In genomic region chr6:44387346-44388134, GRCh38 we compare ENCODE assay signal across 1 cellular context.
A peak's percentile ranks its signal among the peaks of the same experiment; 100 is the strongest.
TF ChIP-seq lines count a peak whose summit lies in the region.

CDC5L (plus strand) TSS chr6:44387706; CDS start chr6:44387824, 118 bp downstream.

TF ChIP-seq in K562, 482 proteins besides CTCF, POLR2A, EP300 and RAD21 (continued from another document and continues in another):
- TF ChIP-seq ZNF75A (CRISPR knock-in tag; IDR thresholded peaks at IDR 0.05) = no peak
- no peak for TF ChIP-seq MCM5 (IDR thresholded peaks at IDR 0.05; ENCODE audit: low read depth)
- no peak for TF ChIP-seq RAD51 (IDR thresholded peaks at IDR 0.05; ENCODE audit: borderline replicate concordance, low read depth)
- TF ChIP-seq HNRNPLL (IDR thresholded peaks at IDR 0.05; ENCODE audit: low read depth, low read length, poor library complexity, severe bottlenecking) = peak; percentile 74
- no peak for TF ChIP-seq ZNF445 (CRISPR knock-in tag; IDR thresholded peaks at IDR 0.05; ENCODE audit: low read depth)
- peak; percentile 36; the same call in 1 of the 2 replicates for TF ChIP-seq USF2 (CRISPR knock-in tag; IDR thresholded peaks at IDR 0.05)
- TF ChIP-seq ZNF695 (CRISPR knock-in tag; IDR thresholded peaks at IDR 0.05) = no peak
- no peak for TF ChIP-seq ZBTB1 (CRISPR knock-in tag; IDR thresholded peaks at IDR 0.05; ENCODE audit: borderline replicate concordance, low read depth)
- TF ChIP-seq ZNF280B (CRISPR knock-in tag; IDR thresholded peaks at IDR 0.05) = no peak
- no peak for TF ChIP-seq ZNF707 (CRISPR knock-in tag; conservative IDR thresholded peaks at IDR 0.05)
- no peak for TF ChIP-seq KAT8 (IDR thresholded peaks at IDR 0.05; ENCODE audit: low read depth)
- TF ChIP-seq HSF4 (CRISPR knock-in tag; IDR thresholded peaks at IDR 0.05; ENCODE audit: borderline replicate concordance) = no peak
- 0 out of 2 replicates have a peak, but pooled peaks have one; percentile 64 for TF ChIP-seq FOSL1 (tag; conservative IDR thresholded peaks at IDR 0.05)
- TF ChIP-seq ETV5 (CRISPR knock-in tag; IDR thresholded peaks at IDR 0.05; ENCODE audit: low read depth) = no peak; the same call in 1 of the 2 replicates
- TF ChIP-seq, protein P1, sequence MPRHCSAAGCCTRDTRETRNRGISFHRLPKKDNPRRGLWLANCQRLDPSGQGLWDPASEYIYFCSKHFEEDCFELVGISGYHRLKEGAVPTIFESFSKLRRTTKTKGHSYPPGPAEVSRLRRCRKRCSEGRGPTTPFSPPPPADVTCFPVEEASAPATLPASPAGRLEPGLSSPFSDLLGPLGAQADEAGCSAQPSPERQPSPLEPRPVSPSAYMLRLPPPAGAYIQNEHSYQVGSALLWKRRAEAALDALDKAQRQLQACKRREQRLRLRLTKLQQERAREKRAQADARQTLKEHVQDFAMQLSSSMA (CRISPR knock-in tag; IDR thresholded peaks at IDR 0.05) = no peak
- TF ChIP-seq, protein P2, sequence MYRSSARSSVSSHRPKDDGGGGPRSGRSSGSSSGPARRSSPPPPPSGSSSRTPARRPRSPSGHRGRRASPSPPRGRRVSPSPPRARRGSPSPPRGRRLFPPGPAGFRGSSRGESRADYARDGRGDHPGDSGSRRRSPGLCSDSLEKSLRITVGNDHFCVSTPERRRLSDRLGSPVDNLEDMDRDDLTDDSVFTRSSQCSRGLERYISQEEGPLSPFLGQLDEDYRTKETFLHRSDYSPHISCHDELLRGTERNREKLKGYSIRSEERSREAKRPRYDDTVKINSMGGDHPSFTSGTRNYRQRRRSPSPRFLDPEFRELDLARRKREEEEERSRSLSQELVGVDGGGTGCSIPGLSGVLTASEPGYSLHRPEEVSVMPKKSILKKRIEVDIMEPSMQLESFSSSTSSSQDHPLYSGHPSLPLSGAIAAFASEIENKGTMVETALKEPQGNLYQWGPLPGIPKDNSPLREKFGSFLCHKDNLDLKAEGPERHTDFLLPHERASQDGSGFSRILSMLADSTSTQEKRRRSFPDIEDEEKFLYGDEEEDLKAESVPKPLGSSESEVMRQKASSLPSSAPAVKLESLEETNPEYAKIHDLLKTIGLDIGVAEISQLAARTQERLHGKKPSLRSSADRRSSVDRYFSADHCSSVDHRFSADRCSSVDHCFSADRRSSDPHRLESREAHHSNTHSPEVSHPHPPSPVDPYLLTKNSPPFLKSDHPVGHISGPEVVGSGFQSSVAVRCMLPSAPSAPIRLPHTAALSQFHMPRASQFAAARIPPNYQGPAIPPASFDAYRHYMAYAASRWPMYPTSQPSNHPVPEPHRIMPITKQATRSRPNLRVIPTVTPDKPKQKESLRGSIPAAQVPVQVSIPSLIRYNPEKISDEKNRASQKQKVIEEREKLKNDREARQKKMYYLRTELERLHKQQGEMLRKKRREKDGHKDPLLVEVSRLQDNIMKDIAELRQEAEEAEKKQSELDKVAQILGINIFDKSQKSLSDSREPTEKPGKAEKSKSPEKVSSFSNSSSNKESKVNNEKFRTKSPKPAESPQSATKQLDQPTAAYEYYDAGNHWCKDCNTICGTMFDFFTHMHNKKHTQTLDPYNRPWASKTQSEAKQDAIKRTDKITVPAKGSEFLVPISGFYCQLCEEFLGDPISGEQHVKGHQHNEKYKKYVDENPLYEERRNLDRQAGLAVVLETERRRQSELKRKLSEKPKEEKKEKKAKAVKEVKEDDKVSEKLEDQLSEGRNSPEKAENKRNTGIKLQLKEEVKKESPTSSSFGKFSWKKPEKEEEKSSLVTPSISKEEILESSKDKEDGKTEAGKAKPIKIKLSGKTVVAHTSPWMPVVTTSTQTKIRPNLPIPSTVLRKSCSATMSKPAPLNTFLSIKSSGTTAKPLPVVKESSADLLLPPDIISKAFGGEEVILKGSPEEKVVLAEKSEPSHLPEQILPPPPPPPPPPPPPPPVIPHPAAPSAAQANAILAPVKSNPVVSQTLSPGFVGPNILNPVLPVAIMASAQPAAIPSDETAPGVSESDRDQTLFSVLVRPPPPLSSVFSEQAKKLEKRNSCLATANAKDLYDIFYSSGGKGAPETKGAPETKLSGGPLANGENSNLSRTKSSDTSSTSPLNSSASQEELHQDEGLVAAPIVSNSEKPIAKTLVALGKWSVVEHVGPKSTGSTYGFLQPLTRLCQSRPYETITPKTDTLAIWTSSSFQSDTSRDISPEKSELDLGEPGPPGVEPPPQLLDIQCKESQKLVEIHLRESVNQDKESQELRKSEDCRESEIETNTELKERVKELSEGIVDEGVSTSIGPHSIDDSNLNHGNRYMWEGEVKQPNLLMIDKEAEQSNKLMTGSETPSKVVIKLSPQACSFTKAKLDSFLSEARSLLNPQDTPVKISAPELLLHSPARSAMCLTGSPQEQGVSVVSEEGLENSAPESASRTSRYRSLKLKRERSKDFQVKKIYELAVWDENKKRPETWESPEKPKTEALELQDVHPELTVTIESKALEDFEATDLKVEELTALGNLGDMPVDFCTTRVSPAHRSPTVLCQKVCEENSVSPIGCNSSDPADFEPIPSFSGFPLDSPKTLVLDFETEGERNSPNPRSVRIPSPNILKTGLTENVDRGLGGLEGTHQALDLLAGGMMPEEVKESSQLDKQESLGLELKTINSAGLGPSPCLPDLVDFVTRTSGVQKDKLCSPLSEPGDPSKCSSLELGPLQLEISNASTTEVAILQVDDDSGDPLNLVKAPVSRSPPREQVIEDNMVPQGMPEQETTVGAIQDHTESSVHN (IDR thresholded peaks at IDR 0.05; ENCODE audit: borderline replicate concordance in 1 of 2, low read depth in 1 of 2) = no peak
- no peak for TF ChIP-seq HDAC6 (IDR thresholded peaks at IDR 0.05; ENCODE audit: low read depth, low read length)
- no peak for TF ChIP-seq CHD1 (IDR thresholded peaks at IDR 0.05; ENCODE audit: low read length)
- TF ChIP-seq HCFC1 (IDR thresholded peaks at IDR 0.05; ENCODE audit: low read depth, low read length) = peak; percentile 27; the same call in 1 of the 2 replicates
- no peak for TF ChIP-seq HLTF (IDR thresholded peaks at IDR 0.05)
- TF ChIP-seq ZNF449 (CRISPR knock-in tag; IDR thresholded peaks at IDR 0.05) = 0 out of 2 replicates have a peak, but pooled peaks have one; percentile 10
- TF ChIP-seq ARHGAP35 (IDR thresholded peaks at IDR 0.05; ENCODE audit: partially characterized antibody) = peak; percentile 99
- TF ChIP-seq RUNX1 (IDR thresholded peaks at IDR 0.05; ENCODE audit: low read depth) = no peak
- TF ChIP-seq, protein P3, sequence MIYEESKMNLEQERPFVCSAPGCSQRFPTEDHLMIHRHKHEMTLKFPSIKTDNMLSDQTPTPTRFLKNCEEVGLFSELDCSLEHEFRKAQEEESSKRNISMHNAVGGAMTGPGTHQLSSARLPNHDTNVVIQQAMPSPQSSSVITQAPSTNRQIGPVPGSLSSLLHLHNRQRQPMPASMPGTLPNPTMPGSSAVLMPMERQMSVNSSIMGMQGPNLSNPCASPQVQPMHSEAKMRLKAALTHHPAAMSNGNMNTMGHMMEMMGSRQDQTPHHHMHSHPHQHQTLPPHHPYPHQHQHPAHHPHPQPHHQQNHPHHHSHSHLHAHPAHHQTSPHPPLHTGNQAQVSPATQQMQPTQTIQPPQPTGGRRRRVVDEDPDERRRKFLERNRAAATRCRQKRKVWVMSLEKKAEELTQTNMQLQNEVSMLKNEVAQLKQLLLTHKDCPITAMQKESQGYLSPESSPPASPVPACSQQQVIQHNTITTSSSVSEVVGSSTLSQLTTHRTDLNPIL (CRISPR knock-in tag; IDR thresholded peaks at IDR 0.05) = no peak
- peak; percentile 66; the same call in 1 of the 2 replicates for TF ChIP-seq TARDBP (IDR thresholded peaks at IDR 0.05)
- TF ChIP-seq, protein P4, sequence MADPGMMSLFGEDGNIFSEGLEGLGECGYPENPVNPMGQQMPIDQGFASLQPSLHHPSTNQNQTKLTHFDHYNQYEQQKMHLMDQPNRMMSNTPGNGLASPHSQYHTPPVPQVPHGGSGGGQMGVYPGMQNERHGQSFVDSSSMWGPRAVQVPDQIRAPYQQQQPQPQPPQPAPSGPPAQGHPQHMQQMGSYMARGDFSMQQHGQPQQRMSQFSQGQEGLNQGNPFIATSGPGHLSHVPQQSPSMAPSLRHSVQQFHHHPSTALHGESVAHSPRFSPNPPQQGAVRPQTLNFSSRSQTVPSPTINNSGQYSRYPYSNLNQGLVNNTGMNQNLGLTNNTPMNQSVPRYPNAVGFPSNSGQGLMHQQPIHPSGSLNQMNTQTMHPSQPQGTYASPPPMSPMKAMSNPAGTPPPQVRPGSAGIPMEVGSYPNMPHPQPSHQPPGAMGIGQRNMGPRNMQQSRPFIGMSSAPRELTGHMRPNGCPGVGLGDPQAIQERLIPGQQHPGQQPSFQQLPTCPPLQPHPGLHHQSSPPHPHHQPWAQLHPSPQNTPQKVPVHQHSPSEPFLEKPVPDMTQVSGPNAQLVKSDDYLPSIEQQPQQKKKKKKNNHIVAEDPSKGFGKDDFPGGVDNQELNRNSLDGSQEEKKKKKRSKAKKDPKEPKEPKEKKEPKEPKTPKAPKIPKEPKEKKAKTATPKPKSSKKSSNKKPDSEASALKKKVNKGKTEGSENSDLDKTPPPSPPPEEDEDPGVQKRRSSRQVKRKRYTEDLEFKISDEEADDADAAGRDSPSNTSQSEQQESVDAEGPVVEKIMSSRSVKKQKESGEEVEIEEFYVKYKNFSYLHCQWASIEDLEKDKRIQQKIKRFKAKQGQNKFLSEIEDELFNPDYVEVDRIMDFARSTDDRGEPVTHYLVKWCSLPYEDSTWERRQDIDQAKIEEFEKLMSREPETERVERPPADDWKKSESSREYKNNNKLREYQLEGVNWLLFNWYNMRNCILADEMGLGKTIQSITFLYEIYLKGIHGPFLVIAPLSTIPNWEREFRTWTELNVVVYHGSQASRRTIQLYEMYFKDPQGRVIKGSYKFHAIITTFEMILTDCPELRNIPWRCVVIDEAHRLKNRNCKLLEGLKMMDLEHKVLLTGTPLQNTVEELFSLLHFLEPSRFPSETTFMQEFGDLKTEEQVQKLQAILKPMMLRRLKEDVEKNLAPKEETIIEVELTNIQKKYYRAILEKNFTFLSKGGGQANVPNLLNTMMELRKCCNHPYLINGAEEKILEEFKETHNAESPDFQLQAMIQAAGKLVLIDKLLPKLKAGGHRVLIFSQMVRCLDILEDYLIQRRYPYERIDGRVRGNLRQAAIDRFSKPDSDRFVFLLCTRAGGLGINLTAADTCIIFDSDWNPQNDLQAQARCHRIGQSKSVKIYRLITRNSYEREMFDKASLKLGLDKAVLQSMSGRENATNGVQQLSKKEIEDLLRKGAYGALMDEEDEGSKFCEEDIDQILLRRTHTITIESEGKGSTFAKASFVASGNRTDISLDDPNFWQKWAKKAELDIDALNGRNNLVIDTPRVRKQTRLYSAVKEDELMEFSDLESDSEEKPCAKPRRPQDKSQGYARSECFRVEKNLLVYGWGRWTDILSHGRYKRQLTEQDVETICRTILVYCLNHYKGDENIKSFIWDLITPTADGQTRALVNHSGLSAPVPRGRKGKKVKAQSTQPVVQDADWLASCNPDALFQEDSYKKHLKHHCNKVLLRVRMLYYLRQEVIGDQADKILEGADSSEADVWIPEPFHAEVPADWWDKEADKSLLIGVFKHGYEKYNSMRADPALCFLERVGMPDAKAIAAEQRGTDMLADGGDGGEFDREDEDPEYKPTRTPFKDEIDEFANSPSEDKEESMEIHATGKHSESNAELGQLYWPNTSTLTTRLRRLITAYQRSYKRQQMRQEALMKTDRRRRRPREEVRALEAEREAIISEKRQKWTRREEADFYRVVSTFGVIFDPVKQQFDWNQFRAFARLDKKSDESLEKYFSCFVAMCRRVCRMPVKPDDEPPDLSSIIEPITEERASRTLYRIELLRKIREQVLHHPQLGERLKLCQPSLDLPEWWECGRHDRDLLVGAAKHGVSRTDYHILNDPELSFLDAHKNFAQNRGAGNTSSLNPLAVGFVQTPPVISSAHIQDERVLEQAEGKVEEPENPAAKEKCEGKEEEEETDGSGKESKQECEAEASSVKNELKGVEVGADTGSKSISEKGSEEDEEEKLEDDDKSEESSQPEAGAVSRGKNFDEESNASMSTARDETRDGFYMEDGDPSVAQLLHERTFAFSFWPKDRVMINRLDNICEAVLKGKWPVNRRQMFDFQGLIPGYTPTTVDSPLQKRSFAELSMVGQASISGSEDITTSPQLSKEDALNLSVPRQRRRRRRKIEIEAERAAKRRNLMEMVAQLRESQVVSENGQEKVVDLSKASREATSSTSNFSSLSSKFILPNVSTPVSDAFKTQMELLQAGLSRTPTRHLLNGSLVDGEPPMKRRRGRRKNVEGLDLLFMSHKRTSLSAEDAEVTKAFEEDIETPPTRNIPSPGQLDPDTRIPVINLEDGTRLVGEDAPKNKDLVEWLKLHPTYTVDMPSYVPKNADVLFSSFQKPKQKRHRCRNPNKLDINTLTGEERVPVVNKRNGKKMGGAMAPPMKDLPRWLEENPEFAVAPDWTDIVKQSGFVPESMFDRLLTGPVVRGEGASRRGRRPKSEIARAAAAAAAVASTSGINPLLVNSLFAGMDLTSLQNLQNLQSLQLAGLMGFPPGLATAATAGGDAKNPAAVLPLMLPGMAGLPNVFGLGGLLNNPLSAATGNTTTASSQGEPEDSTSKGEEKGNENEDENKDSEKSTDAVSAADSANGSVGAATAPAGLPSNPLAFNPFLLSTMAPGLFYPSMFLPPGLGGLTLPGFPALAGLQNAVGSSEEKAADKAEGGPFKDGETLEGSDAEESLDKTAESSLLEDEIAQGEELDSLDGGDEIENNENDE (IDR thresholded peaks at IDR 0.05; ENCODE audit: low read depth, low read length) = no peak
- no peak for TF ChIP-seq ZNF77 (CRISPR knock-in tag; IDR thresholded peaks at IDR 0.05)
- no peak for TF ChIP-seq TGIF2 (CRISPR knock-in tag; IDR thresholded peaks at IDR 0.05)
